Comparison of ENCODE assay signal across 8 cellular contexts in genomic region chr4:141636077-141636770, GRCh38. TPM values are rescaled to one million over a fixed set of nuclear protein-coding genes. Genes with fewer than 3 reads are reported as not detected.
A peak's percentile ranks its signal among the peaks of the same experiment; 100 is the strongest.
DNase-seq lines count a peak whose midpoint lies in the region; ATAC-seq and TF ChIP-seq lines count a peak whose summit lies in the region.

TSS of gene IL15 (plus strand) at chr4:141636583. CDS start at chr4:141719465, 82,882 bp downstream.

- no peaks in the 10 kb centered on the region for H3K9me3 Mint-ChIP-seq in stimulated activated effector memory CD8-positive, alpha-beta T cell treated with anti-CD3 and anti-CD28 coated beads, Interleukin-12 subunit alpha, Interleukin-12 subunit beta, amount 100 ng/mL, for 72 hours

- peaks cover 5% of the 10 kb centered on the region for H3K36me3 Mint-ChIP-seq in stimulated activated effector memory CD8-positive, alpha-beta T cell treated with anti-CD3 and anti-CD28 coated beads, Interleukin-12 subunit alpha, Interleukin-12 subunit beta, amount 100 ng/mL, for 72 hours

- H3K9me2 ChIP-seq in HCT116 (ENCODE audit: insufficient read depth) = no peaks in the 10 kb centered on the region

- peak within 1 kb of the TSS; percentile 95 for H3K27ac Mint-ChIP-seq in stimulated activated effector memory CD8-positive, alpha-beta T cell treated with anti-CD3 and anti-CD28 coated beads, Interleukin-12 subunit alpha, Interleukin-12 subunit beta, amount 100 ng/mL, for 72 hours

- H3K4me3 ChIP-seq in HCT116 (replicated peaks in 1 of 2; ENCODE audit: low read depth in 1 of 2, low read length in 2 of 2) (peak within 1 kb of the TSS; percentile 66 to 84), epithelial cell of esophagus (ENCODE audit: low read length) (peak within 1 kb of the TSS; percentile 70), muscle layer of colon (ENCODE audit: low read depth in 1 of 2, low read length in 2 of 2) (peak within 1 kb of the TSS; percentile 86 to 94)

- POLR2A ChIA-PET in HCT116 (lab: Charles Lee) = no interaction called here

- no peak for TF ChIP-seq CTCF in GM13977 (IDR thresholded peaks at IDR 0.05; ENCODE audit: extremely low read depth, insufficient read depth, missing control alignments)
- TF ChIP-seq CTCF in HCT116 (IDR thresholded peaks at IDR 0.05 in 2 of 3, conservative IDR thresholded peaks at IDR 0.05 in 1 of 3; ENCODE audit: borderline replicate concordance in 1 of 3, insufficient read depth in 1 of 3, low read depth in 2 of 3, low read length in 2 of 3) = no peak
- no peak for TF ChIP-seq CTCF in epithelial cell of esophagus (IDR thresholded peaks at IDR 0.05; ENCODE audit: insufficient read depth, low read depth, low read length, missing control alignments)

- H2AFZ ChIP-seq in HCT116 (ENCODE audit: low read depth, low read length, poor library complexity, severe bottlenecking) = peak within 1 kb of the TSS; percentile 94

- CTCF ChIA-PET in HCT116 (lab: Charles Lee) = interaction anchor here (1.3 to 1.5 kb wide), 2 partner anchors 18 to 290 kb away, joined by 5 to 9 read pairs; no protein-coding TSS in a partner anchor

- H3K9me3 ChIP-seq in HCT116 (ENCODE audit: control insufficient read depth in 1 of 2, insufficient read depth in 1 of 2, low read depth in 1 of 2, low read length in 2 of 2) (no peaks in the 10 kb centered on the region), muscle layer of colon (ENCODE audit: low read length) (no peaks in the 10 kb centered on the region)

- peaks cover 37% of the 10 kb centered on the region for H3K4me1 Mint-ChIP-seq in stimulated activated effector memory CD8-positive, alpha-beta T cell treated with anti-CD3 and anti-CD28 coated beads, Interleukin-12 subunit alpha, Interleukin-12 subunit beta, amount 100 ng/mL, for 72 hours

- H3K4me3 Mint-ChIP-seq in stimulated activated effector memory CD8-positive, alpha-beta T cell treated with anti-CD3 and anti-CD28 coated beads, Interleukin-12 subunit alpha, Interleukin-12 subunit beta, amount 100 ng/mL, for 72 hours = peak within 1 kb of the TSS; percentile 93

- intact Hi-C loops in HCT116 (cut with micrococcal nuclease) = loop anchor here (10.0 kb wide), 1 partner anchor 281 kb away; no protein-coding TSS in a partner anchor

- in situ Hi-C loops in GM13977 (cut with MboI; ENCODE audit: low pct_unique_long_range_greater_than_20kb, low sequenced_read_pairs, unreplicated experiment) = no loop called here

- H3K36me3 ChIP-seq in HCT116 (ENCODE audit: control insufficient read depth in 1 of 2, insufficient read depth in 2 of 2, low read length in 2 of 2) = no peaks in the 10 kb centered on the region
- H3K36me3 ChIP-seq in muscle layer of colon (ENCODE audit: insufficient read depth, low read length) = no peaks in the 10 kb centered on the region

- no peak for TF ChIP-seq RAD21 in HCT116 (IDR thresholded peaks at IDR 0.05; ENCODE audit: low read depth)

- no TSS peak for BruUV-seq in HCT116 (replicated peaks; lab: Mats Ljungman, UMichigan)

- no peaks in the 10 kb centered on the region for H4K20me1 ChIP-seq in HCT116 (ENCODE audit: insufficient read depth)

- H3K27ac ChIP-seq in HCT116 (ENCODE audit: low read depth, low read length) (peak within 1 kb of the TSS; percentile 60), muscle layer of colon (ENCODE audit: low read depth, low read length) (peak within 1 kb of the TSS; percentile 84)

- H3K79me2 ChIP-seq in HCT116 (ENCODE audit: insufficient read depth, low read length) = no peaks in the 10 kb centered on the region

- ATAC-seq in HCT116 = peak; percentile 80
- peak; percentile 88 for ATAC-seq in stimulated activated effector memory CD8-positive, alpha-beta T cell treated with anti-CD3 and anti-CD28 coated beads, Interleukin-12 subunit alpha, Interleukin-12 subunit beta, amount 100 ng/mL, for 72 hours

- H3K4me1 ChIP-seq in HCT116 (ENCODE audit: control insufficient read depth in 1 of 2, insufficient read depth in 2 of 2, low read length in 2 of 2) = peaks cover 5 to 14% of the 10 kb centered on the region in 2 experiments; a peak in 3 of 4 replicates
- H3K4me1 ChIP-seq in muscle layer of colon (ENCODE audit: insufficient read depth, low read length) = peaks cover 15% of the 10 kb centered on the region

- RAD21 ChIA-PET in HCT116 (lab: Charles Lee; ENCODE audit: low non-redundant PET in 1 of 2, low total read pairs in 2 of 2, uncharacterized antibody in 2 of 2, unreplicated experiment in 2 of 2) = interaction anchor here in 1 of 2 experiments (0.5 kb wide), 1 partner anchor 13 kb away, joined by 3 read pairs; no protein-coding TSS in a partner anchor

- H3K9ac ChIP-seq in HCT116 (ENCODE audit: low read length) (peak within 1 kb of the TSS; percentile 59), muscle layer of colon (ENCODE audit: low read length) (peak within 1 kb of the TSS; percentile 7)

- no peaks in the 10 kb centered on the region for H3K27me3 ChIP-seq in HCT116 (ENCODE audit: insufficient read depth, low read length)
- no peaks in the 10 kb centered on the region for H3K27me3 ChIP-seq in muscle layer of colon (ENCODE audit: control insufficient read depth in 1 of 2, insufficient read depth in 2 of 2, low read length in 2 of 2)

- no peak for TF ChIP-seq POLR2A in HCT116 (IDR thresholded peaks at IDR 0.05; ENCODE audit: borderline replicate concordance, extremely low read depth, insufficient read depth, insufficient read length)

- H3K4me2 ChIP-seq in HCT116 (ENCODE audit: low read length) = peak within 1 kb of the TSS; percentile 95

- DNase-seq in GM13977 (ENCODE audit: low spot score) (peak; percentile 82), HCT116 (ENCODE audit: low read depth, low spot score) (peak; percentile 36), NCI-H1105 (lab: John Stamatoyannopoulos, UW) (peak; percentile 31), epithelial cell of esophagus (ENCODE audit: low read depth) (peak; percentile 51), NCI-H1694 treated with DMSO at 0.1 percent for 48 hours (lab: John Stamatoyannopoulos, UW) (no peak)
- DNase-seq in activated CD8-positive, alpha-beta memory T cell treated with anti-CD3 and anti-CD28 coated beads, Interleukin-2, amount 50 U/mL, for 4 hours = peak; percentile 59
- DNase-seq in stimulated activated effector memory CD8-positive, alpha-beta T cell treated with anti-CD3 and anti-CD28 coated beads, Interleukin-12 subunit alpha, Interleukin-12 subunit beta, amount 100 ng/mL, for 72 hours (ENCODE audit: low spot score in 2 of 2) = peak; percentile 32 to 84

TF ChIP-seq in HCT116, 20 proteins besides CTCF, POLR2A, EP300 and RAD21:
- no peak; the same call in 1 of the 2 replicates for TF ChIP-seq SIN3A (IDR thresholded peaks at IDR 0.05; ENCODE audit: low read depth)
- peak; percentile 70; the same call in 1 of the 2 replicates for TF ChIP-seq MAX (IDR thresholded peaks at IDR 0.05)
- no peak for TF ChIP-seq CBX3 (IDR thresholded peaks at IDR 0.05; ENCODE audit: low read depth)
- 0 out of 2 replicates have a peak, but pooled peaks have one; percentile 9 for TF ChIP-seq POLR2AphosphoS5 (IDR thresholded peaks at IDR 0.05; ENCODE audit: low read depth, low read length)

RNA-seq across cellular contexts. Expression of gene IL15, which starts in this region (rescaled TPM):
- total RNA-seq in HCT116 (2021; ENCODE audit: unreplicated experiment) = 1.2 TPM
- polyA plus RNA-seq in HCT116 (2012) = 0.62 and 0.75 TPM in 2 replicates
